ENCODE assay signal across 8 cellular contexts in the genomic region with DNA sequence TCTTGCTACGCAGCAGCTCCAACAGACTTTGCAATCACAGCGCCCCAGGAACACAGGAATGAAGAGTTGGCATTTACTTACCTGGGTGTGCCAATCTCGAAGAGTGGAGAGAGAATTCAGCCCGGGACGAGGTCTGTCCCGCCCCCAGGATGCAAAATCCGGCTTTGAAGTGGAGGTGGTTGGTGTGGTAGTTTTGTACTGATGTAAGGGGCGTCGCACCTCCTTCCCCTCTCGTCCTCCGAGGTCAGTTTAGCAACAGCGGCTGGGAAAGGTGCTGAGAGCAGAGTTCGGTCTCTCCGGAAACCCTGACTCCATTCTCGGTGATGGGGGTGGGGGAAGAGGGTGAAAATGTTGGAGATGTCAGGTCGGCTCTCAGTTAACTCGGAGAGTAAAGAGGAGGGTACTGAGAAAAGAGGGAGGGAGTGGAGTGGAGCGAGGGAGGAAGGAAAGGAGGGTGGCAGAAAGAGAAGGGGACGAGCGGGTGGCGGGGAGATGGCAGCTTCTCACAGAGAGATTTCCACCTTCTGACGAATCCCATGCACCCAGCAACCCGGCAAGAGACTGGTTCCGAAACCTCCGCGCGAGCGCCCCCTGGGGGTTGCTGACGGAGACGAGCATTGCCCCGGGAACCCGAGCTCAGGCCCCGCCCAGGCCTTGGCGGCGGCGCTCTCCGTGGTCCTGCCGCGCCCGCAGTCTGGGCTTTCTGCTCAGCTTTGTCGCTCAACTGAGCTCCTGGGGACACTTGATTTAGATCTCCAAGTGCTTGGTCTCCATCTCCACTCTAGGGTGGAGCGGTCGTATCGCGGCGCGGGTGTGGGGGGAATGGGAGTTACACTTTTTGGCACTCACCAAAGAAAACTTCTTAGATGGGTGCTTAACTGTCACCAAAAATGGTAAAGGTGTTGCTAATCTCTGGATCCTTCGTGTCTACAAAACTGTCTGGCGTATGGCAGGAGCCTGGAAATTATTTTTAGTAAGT. TPM values are rescaled to one million over a fixed set of nuclear protein-coding genes. Genes with fewer than 3 reads are reported as not detected.
A peak's percentile ranks its signal among the peaks of the same experiment; 100 is the strongest.
DNase-seq lines count a peak whose midpoint lies in the region; ATAC-seq and TF ChIP-seq lines count a peak whose summit lies in the region.

TSS of gene CPNE4 (minus strand) at position 529 of the 979 bp plus-strand sequence.

- peak; percentile 71 for TF ChIP-seq CTCF in GM13977 (IDR thresholded peaks at IDR 0.05; ENCODE audit: extremely low read depth, insufficient read depth, missing control alignments)
- TF ChIP-seq CTCF in breast epithelium (IDR thresholded peaks at IDR 0.05): peak in 2 of 3 donors; percentile 43 to 57
- TF ChIP-seq CTCF in smooth muscle cell (IDR thresholded peaks at IDR 0.05; ENCODE audit: borderline replicate concordance, insufficient read depth, poor library complexity, severe bottlenecking): peak; percentile 93

- WGBS in smooth muscle cell (ENCODE audit: low lambda C conversion rate): 5% methylated on average over 44 of the region's 49 CpGs

- no peaks in the 10 kb centered on the region for H4K20me1 ChIP-seq in smooth muscle cell (ENCODE audit: low read depth)

- no peaks in the 10 kb centered on the region for H3K9me3 ChIP-seq in breast epithelium
- H3K9me3 ChIP-seq in smooth muscle cell (replicated peaks; ENCODE audit: low read depth): no peaks in the 10 kb centered on the region

- H3K4me2 ChIP-seq in smooth muscle cell: peak within 1 kb of the TSS; percentile 81

- DNase-seq in GM13977 (ENCODE audit: low spot score) (peak; percentile 84), NCI-H2107 (lab: John Stamatoyannopoulos, UW) (peak; percentile 66), UCSD-AML1 (lab: John Stamatoyannopoulos, UW; ENCODE audit: unreplicated experiment) (peak; percentile 87), breast epithelium (ENCODE audit: low spot score in 2 of 2) (peak; percentile 45 to 78), iPS-NIHi11 (ENCODE audit: low spot score) (peak; percentile 95), smooth muscle cell (lab: John Stamatoyannopoulos, UW; ENCODE audit: unreplicated experiment) (peak; percentile 69)

- ATAC-seq in HG03066 (IDR thresholded peaks at IDR 0.05; ENCODE audit: low read depth, unreplicated experiment) (peak; percentile 85), GM21447 (IDR thresholded peaks at IDR 0.05; ENCODE audit: unreplicated experiment) (no peak)

- H3K4me1 ChIP-seq in breast epithelium (no peaks in the 10 kb centered on the region), smooth muscle cell (ENCODE audit: low read depth) (no peaks in the 10 kb centered on the region)

- in situ Hi-C loops in GM13977 (cut with MboI; ENCODE audit: low pct_unique_long_range_greater_than_20kb, low sequenced_read_pairs, unreplicated experiment): loop anchor here (25.0 kb wide), 1 partner anchor 497 kb away; no protein-coding TSS in a partner anchor

- peak within 1 kb of the TSS; percentile 14 to 51 (median 34) for H3K4me3 ChIP-seq in breast epithelium
- H3K4me3 ChIP-seq in smooth muscle cell: peak within 1 kb of the TSS; percentile 38

- H3F3A ChIP-seq in smooth muscle cell (ENCODE audit: low read depth): no peaks in the 10 kb centered on the region

- H3K27ac ChIP-seq in breast epithelium (no peak within 1 kb of the TSS), smooth muscle cell (ENCODE audit: low read depth) (no peak within 1 kb of the TSS)

- intact Hi-C loops in breast epithelium (cut with DNase I; ENCODE audit: low total_unique reads): no loop called here

- H2AFZ ChIP-seq in smooth muscle cell (ENCODE audit: low read depth): no peak within 1 kb of the TSS

- no peak within 1 kb of the TSS for H3K9ac ChIP-seq in smooth muscle cell (ENCODE audit: low read depth)

- H3K79me2 ChIP-seq in smooth muscle cell (ENCODE audit: low read depth): no peaks in the 10 kb centered on the region

- H3K27me3 ChIP-seq in breast epithelium (peaks cover 0 to 54% of the 10 kb centered on the region in 2 donors), smooth muscle cell (ENCODE audit: low read depth) (peaks cover 66% of the 10 kb centered on the region)

- no peak for TF ChIP-seq POLR2A in breast epithelium (IDR thresholded peaks at IDR 0.05)

- H3K36me3 ChIP-seq in breast epithelium (no peaks in the 10 kb centered on the region), smooth muscle cell (ENCODE audit: low read depth) (no peaks in the 10 kb centered on the region)

RNA-seq across cellular contexts. Expression of gene CPNE4, which starts in this region (rescaled TPM):
- total RNA-seq in breast epithelium (under 1 TPM in 1 of 3 donors, not detected in 2; 0.16 TPM), smooth muscle cell (1.6 TPM in 1 of 2 replicates, not detected in the other)
- 0.05 and 0.07 TPM in 2 replicates for polyA plus RNA-seq in smooth muscle cell

Comparison
In these comparisons a context has a peak if more than half of its experiments do, and no peak if none do; other contexts are left out.
1. Peak in DNase-seq and H3K4me3 ChIP-seq in breast epithelium; RNA of the gene not detected or under 1 TPM.